Comparison of ENCODE assay signal across 8 cellular contexts in genomic region chr18:32730620-32731021, GRCh38. TPM values are rescaled to one million over a fixed set of nuclear protein-coding genes. Genes with fewer than 3 reads are reported as not detected.
DNase-seq lines count a peak whose midpoint lies in the region; FAIRE-seq and TF ChIP-seq lines count a peak whose summit lies in the region.

No MANE protein-coding gene starts in this region.

- H3K36me3 ChIP-seq in MG63 (no peaks in the 10 kb centered on the region), astrocyte (ENCODE audit: insufficient read depth, low read length) (no peaks in the 10 kb centered on the region)

- H3K9ac ChIP-seq in astrocyte (ENCODE audit: low read length) = peak overlapping the region; percentile 64

- peaks cover 6% of the 10 kb centered on the region for H3K4me1 Mint-ChIP-seq in astrocyte (ENCODE audit: low read depth, unreplicated experiment)

- H3K9me3 Mint-ChIP-seq in astrocyte (ENCODE audit: unreplicated experiment) = no peaks in the 10 kb centered on the region

- no peak overlapping the region for H3K4me3 Mint-ChIP-seq in astrocyte (ENCODE audit: unreplicated experiment)

- H3K9me3 ChIP-seq in MG63 (no peaks in the 10 kb centered on the region), astrocyte (ENCODE audit: insufficient read depth, low read depth, low read length) (no peaks in the 10 kb centered on the region)

- peak overlapping the region; percentile 46 for H3K27ac ChIP-seq in astrocyte (ENCODE audit: low read depth, low read length)

- peaks cover 1% of the 10 kb centered on the region for H3K36me3 Mint-ChIP-seq in astrocyte (ENCODE audit: low read depth, unreplicated experiment)

- no peaks in the 10 kb centered on the region for H3K4me1 ChIP-seq in astrocyte (ENCODE audit: insufficient read depth, low read length)

- H3K27me3 ChIP-seq in MG63 (no peaks in the 10 kb centered on the region), astrocyte (ENCODE audit: insufficient read depth, low read length) (no peaks in the 10 kb centered on the region)

- H3K4me3 ChIP-seq in MG63 (peak overlapping the region; percentile 52), astrocyte (ENCODE audit: insufficient read depth, low read depth, low read length) (peak overlapping the region; percentile 72)

- no peaks in the 10 kb centered on the region for H4K20me1 ChIP-seq in astrocyte (ENCODE audit: insufficient read depth, low read length)

- no peaks in the 10 kb centered on the region for H3K79me2 ChIP-seq in astrocyte (ENCODE audit: insufficient read depth, low read length)

- no peak for FAIRE-seq in astrocyte (lab: Jason Lieb, UNC)

- DNase-seq in NOMO-1 treated with DMSO at 0.1 percent for 48 hours (lab: John Stamatoyannopoulos, UW; ENCODE audit: unreplicated experiment) (peak; percentile 13), NOMO-1 treated with dmso at 0.1 percent for 144 hours (lab: John Stamatoyannopoulos, UW; ENCODE audit: unreplicated experiment) (no peak), H4 (ENCODE audit: low spot score) (peak; percentile 49), MG63 (no peak), astrocyte (ENCODE audit: low read depth) (peak; percentile 52), myocyte (ENCODE audit: low read depth) (peak; percentile 32), NCI-H128 (lab: John Stamatoyannopoulos, UW; ENCODE audit: unreplicated experiment) (no peak), AG08395 (ENCODE audit: low spot score) (no peak)

- H3K27me3 Mint-ChIP-seq in astrocyte (ENCODE audit: low read depth, unreplicated experiment) = peaks cover 2% of the 10 kb centered on the region

- peak overlapping the region; percentile 76 for H2AFZ ChIP-seq in astrocyte (ENCODE audit: low read depth, low read length)

- peak overlapping the region; percentile 85 for H3K4me2 ChIP-seq in astrocyte (ENCODE audit: low read length)

- no peak overlapping the region for H3K27ac Mint-ChIP-seq in astrocyte (ENCODE audit: unreplicated experiment)

- TF ChIP-seq CTCF in astrocyte (IDR thresholded peaks at IDR 0.05; ENCODE audit: insufficient read depth, low read depth, low read length) = no peak

RNA-seq across cellular contexts. Expression of gene KLHL14, which starts 42.2 kb away (rescaled TPM):
- 0.02 TPM in 1 of 2 replicates, not detected in the other for total RNA-seq in H4 (2014; rRNA removed; shearing (Covaris generic))
- not detected in 2 replicates for total RNA-seq in MG63 (2014; rRNA removed; shearing (Covaris generic); ENCODE audit: low replicate concordance)
- 0.39 and 0.43 TPM in 2 replicates for total RNA-seq in astrocyte
- total RNA-seq in myocyte = not detected in 2 replicates
- polyA plus RNA-seq in myocyte (2012) = not detected

Comparison
In these comparisons a context has a peak if more than half of its experiments do, and no peak if none do; other contexts are left out.
1. DNase-seq: peak in NOMO-1 treated with DMSO at 0.1 percent for 48 hours (single experiment), H4 (single experiment), astrocyte (single experiment) and myocyte (single experiment); none in NOMO-1 treated with dmso at 0.1 percent for 144 hours (single experiment), MG63 (single experiment), NCI-H128 (single experiment) and AG08395 (single experiment).